In genomic region chr16:30922420-30922959, GRCh38 we compare ENCODE assay signal across 8 cellular contexts. TPM values are rescaled to one million over a fixed set of nuclear protein-coding genes. Genes with fewer than 3 reads are reported as not detected.
DNase-seq lines count a peak whose midpoint lies in the region; ATAC-seq lines count a peak whose summit lies in the region.

No MANE protein-coding gene starts in this region.

- H3K27me3 Mint-ChIP-seq in immature natural killer cell (ENCODE audit: low read depth in 3 of 3): peaks cover 0 to 3% (median 0%) of the 10 kb centered on the region in 3 donors

- H3K9me3 Mint-ChIP-seq in immature natural killer cell: no peaks in the 10 kb centered on the region

- H3K36me3 Mint-ChIP-seq in immature natural killer cell: no peaks in the 10 kb centered on the region

- in situ Hi-C loops in ACHN (cut with HindIII; ENCODE audit: low pct_ligation_motif_present, low pct_unique_long_range_greater_than_20kb, low sequenced_read_pairs): no loop called here

- DNase-seq in ACHN (peak; percentile 100), NCI-H226 (peak; percentile 98), immature natural killer cell (peak; percentile 99), smooth muscle cell of the brain vasculature (ENCODE audit: low read depth, low spot score) (peak; percentile 99)
- DNase-seq in activated CD4-positive, CD25-positive, alpha-beta regulatory T cell (lab: John Stamatoyannopoulos, UW): peak; percentile 96 to 99 (median 98)
- DNase-seq in central memory CD4-positive, alpha-beta T cell: peak; percentile 100

- H3K27ac Mint-ChIP-seq in immature natural killer cell: peak overlapping the region; percentile 94 to 100 (median 100)

- H3K4me3 Mint-ChIP-seq in immature natural killer cell: peak overlapping the region; percentile 99 to 100 (median 100)

- peaks cover 24 to 30% of the 10 kb centered on the region in 2 donors for H3K4me1 Mint-ChIP-seq in immature natural killer cell

- ATAC-seq in GM18909 (IDR thresholded peaks at IDR 0.05; ENCODE audit: poor library complexity, unreplicated experiment) (peak; percentile 75), HG03196 (IDR thresholded peaks at IDR 0.05; ENCODE audit: unreplicated experiment) (peak; percentile 75)

RNA-seq across cellular contexts. Expression of gene FBXL19, which starts 0.9 kb away (rescaled TPM):
- polyA plus RNA-seq in immature natural killer cell: 1 to 10 TPM in 1 of 3 donors, under 1 TPM in 2; 0.18 to 1.1 (median 0.22) TPM

RNA-seq across cellular contexts. Expression of gene CTF1, which starts 26.1 kb away (rescaled TPM):
- polyA plus RNA-seq in immature natural killer cell: not detected

RNA-seq across cellular contexts. Expression of gene ORAI3, which starts 26.4 kb away (rescaled TPM):
- polyA plus RNA-seq in immature natural killer cell: 10 to 100 TPM; 31.4 to 50.0 (median 40.3) TPM

RNA-seq across cellular contexts. Expression of gene BCL7C, which starts 28.6 kb away (rescaled TPM):
- 10 to 100 TPM; 44.5 to 80.0 (median 60.7) TPM for polyA plus RNA-seq in immature natural killer cell

RNA-seq across cellular contexts. Expression of gene SETD1A, which starts 35.1 kb away (rescaled TPM):
- 1 to 10 TPM in 2 of 3 donors, not detected in 1; 1.8 to 2.4 TPM for polyA plus RNA-seq in immature natural killer cell

Comparison
In these comparisons a context has a peak if more than half of its experiments do, and no peak if none do; other contexts are left out.
1. Peak in every context shown above with its lines: DNase-seq and ATAC-seq.